Comparison of ENCODE assay signal across 36 cellular contexts in genomic region chrX:44816369-44816768, GRCh38. TPM values are rescaled to one million over a fixed set of nuclear protein-coding genes. Genes with fewer than 3 reads are reported as not detected.
"Had no signal": no experiment of that assay in that cellular context is flagged by ENCODE, and none has a peak within 500 bp of the region (broad histone marks: within the 10 kb centered on the region; RNA-seq: fewer than 3 reads in every experiment).

No MANE protein-coding gene starts in this region.

- H3K9me3 ChIP-seq: adrenal gland, body of pancreas, breast epithelium had no signal

- DNase-seq: activated B cell treated with CpG ODN at 0.5 μM for 24 hours; activated CD4-positive, alpha-beta memory T cell treated with anti-CD3 and anti-CD28 coated beads for 36 hours; activated CD4-positive, alpha-beta T cell treated with anti-CD3 and anti-CD28 coated beads for 4 hours; activated CD4-positive, alpha-beta T cell treated with anti-CD3 and anti-CD28 coated beads, Interleukin-2, amount 10 ng/mL, durations not matched to agents 24 days and 14 days; activated CD4-positive, alpha-beta T cell treated with anti-CD3 and anti-CD28 coated beads, Interleukin-2, amount 50 U/mL, for 1 hour; activated CD4-positive, alpha-beta T cell treated with anti-CD3 and anti-CD28 coated beads, Interleukin-2, amount 50 U/mL, for 4 hours; activated CD4-positive, CD25-positive, alpha-beta regulatory T cell treated with anti-CD3 and anti-CD28 coated beads, Interleukin-2, amount 50 U/mL, for 72 hours; activated CD8-positive, alpha-beta memory T cell treated with anti-CD3 and anti-CD28 coated beads, Interleukin-2, amount 50 U/mL, for 4 hours; activated CD8-positive, alpha-beta T cell treated with anti-CD3 and anti-CD28 coated beads for 36 hours; activated effector memory CD4-positive, alpha-beta T cell treated with anti-CD3 and anti-CD28 coated beads, Interleukin-2, amount 50 U/mL, for 16 hours; activated gamma-delta T cell treated with Interleukin-2 at 50 U/mL for 16 hours; activated naive CD4-positive, alpha-beta T cell; activated naive CD4-positive, alpha-beta T cell treated with anti-CD3 and anti-CD28 coated beads for 36 hours; activated naive CD4-positive, alpha-beta T cell treated with anti-CD3 and anti-CD28 coated beads, Interleukin-2, amount 50 U/mL, for 16 hours; activated naive CD8-positive, alpha-beta T cell treated with anti-CD3 and anti-CD28 coated beads for 36 hours; activated T-cell treated with anti-CD3 and anti-CD28 coated beads for 4 hours; activated T-cell treated with anti-CD3 and anti-CD28 coated beads, Interleukin-2, amount 50 U/mL, for 1 hour; activated T-cell treated with anti-CD3 and anti-CD28 coated beads, Interleukin-2, amount 50 U/mL, for 4 hours; activated T-cell treated with anti-CD3 and anti-CD28 coated beads, Interleukin-2, amount 50 U/mL, for 72 hours; adrenal gland; amniotic stem cell; aorta; body of pancreas; brain microvascular endothelial cell; central memory CD4-positive, alpha-beta T cell; T-helper 1 cell; T-helper 2 cell; T-helper 9 cell had no signal

- H3K27ac ChIP-seq: adrenal gland, body of pancreas, brain microvascular endothelial cell, breast epithelium, VCaP had no signal

- H3K27me3 ChIP-seq: body of pancreas, brain microvascular endothelial cell had no signal

- H3K4me3 ChIP-seq: adrenal gland, body of pancreas, breast epithelium had no signal

- H3K36me3 ChIP-seq: adrenal gland, brain microvascular endothelial cell, breast epithelium had no signal

- ATAC-seq: activated CD8-positive, alpha-beta T cell treated with anti-CD3 and anti-CD28 coated beads for 36 hours; activated naive CD4-positive, alpha-beta T cell treated with anti-CD3 and anti-CD28 coated beads, Interleukin-2, amount 50 U/mL, for 72 hours; activated T-cell treated with anti-CD3 and anti-CD28 coated beads, Interleukin-2, amount 50 U/mL, for 4 hours; activated T-cell treated with anti-CD3 and anti-CD28 coated beads, Interleukin-2, amount 50 U/mL, for 72 hours; activated T-helper 17 cell treated with anti-CD3 and anti-CD28 coated beads, Interleukin-2, amount 50 U/mL, for 72 hours; body of pancreas had no signal

- H3K4me1 ChIP-seq: adrenal gland, body of pancreas, breast epithelium had no signal

RNA-seq across cellular contexts. Expression of gene DUSP21, which starts 27.5 kb away (rescaled TPM):
- total RNA-seq: activated B cell treated with CpG ODN at 0.5 μM for 24 hours; activated CD4-positive, alpha-beta memory T cell treated with anti-CD3 and anti-CD28 coated beads for 36 hours; activated CD4-positive, alpha-beta T cell treated with anti-CD3 and anti-CD28 coated beads, Interleukin-2, amount 10 ng/mL, durations not matched to agents 24 days and 14 days; activated CD8-positive, alpha-beta memory T cell treated with anti-CD3 and anti-CD28 coated beads for 36 hours; activated CD8-positive, alpha-beta T cell treated with anti-CD3 and anti-CD28 coated beads for 36 hours; activated naive CD4-positive, alpha-beta T cell treated with anti-CD3 and anti-CD28 coated beads for 36 hours; activated naive CD4-positive, alpha-beta T cell treated with anti-CD3 and anti-CD28 coated beads, Interleukin-2, amount 50 U/mL, for 72 hours; activated naive CD8-positive, alpha-beta T cell treated with anti-CD3 and anti-CD28 coated beads for 36 hours; activated T-cell treated with anti-CD3 and anti-CD28 coated beads, Interleukin-2, amount 50 U/mL, for 4 hours; activated T-cell treated with anti-CD3 and anti-CD28 coated beads, Interleukin-2, amount 50 U/mL, for 72 hours; activated T-helper 1 cell treated with anti-CD3 and anti-CD28 coated beads, Interleukin-12 subunit alpha, Interleukin-12 subunit beta, Interleukin-2, Interleukin-4 antibody, amounts not matched to agents 30 ng/mL and 10 ng/mL and 1 ng/mL, durations not matched to agents 14 hours and 24 hours and 36 hours; activated T-helper 17 cell treated with anti-CD3 and anti-CD28 coated beads, Interleukin-2, amount 50 U/mL, for 72 hours; adrenal gland; aorta; astrocyte; body of pancreas; breast epithelium; cardiac septum had no signal
- polyA plus RNA-seq: adrenal gland, aorta had no signal
